Comparison of ENCODE assay signal across 18 cellular contexts in the genomic region with DNA sequence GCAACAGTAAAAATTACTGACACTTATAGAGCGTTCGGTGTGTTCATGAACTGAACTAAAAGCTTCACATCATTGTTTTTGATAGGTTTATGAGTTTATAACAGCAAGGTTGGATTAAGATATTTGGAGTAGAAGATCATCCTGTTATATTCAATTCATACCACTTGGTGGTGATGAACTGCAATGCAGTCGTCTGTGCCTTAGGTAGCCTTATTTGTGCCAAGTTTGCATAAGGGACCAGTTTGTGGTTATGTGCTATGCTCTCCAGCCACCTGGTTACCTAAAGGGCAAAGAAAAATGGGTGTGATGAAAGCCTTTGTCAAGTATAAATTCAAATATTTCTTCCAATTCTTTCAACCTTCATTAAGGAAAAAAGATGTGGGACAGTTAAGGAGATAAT.
DNase-seq lines count a peak whose midpoint lies in the region; TF ChIP-seq lines count a peak whose summit lies in the region.
"Had no signal": no experiment of that assay in that cellular context is flagged by ENCODE, and none has a peak within 500 bp of the region (broad histone marks: within the 10 kb centered on the region; RNA-seq: fewer than 3 reads in every experiment).

No MANE protein-coding gene starts in this region.

- no peaks in the 10 kb centered on the region for H3K9me3 ChIP-seq in MM.1S (replicated peaks; ENCODE audit: insufficient read depth, low read length)
- H3K9me3 ChIP-seq: BE2C had no signal

- no peaks in the 10 kb centered on the region for H3K79me2 ChIP-seq in MM.1S (ENCODE audit: low read length)

- no peaks in the 10 kb centered on the region for H3K27me3 ChIP-seq in MM.1S (replicated peaks; ENCODE audit: insufficient read depth, low read length)
- H3K27me3 ChIP-seq: BE2C, dorsolateral prefrontal cortex had no signal

- H3K9me3 Mint-ChIP-seq in type B pancreatic cell = no peaks in the 10 kb centered on the region
- H3K9me3 Mint-ChIP-seq: activated CD4-positive, alpha-beta T cell treated with anti-CD3 and anti-CD28 coated beads, Interleukin-2, amount 10 ng/mL, durations not matched to agents 24 days and 14 days; activated T-helper 1 cell treated with anti-CD3 and anti-CD28 coated beads, Interleukin-12 subunit alpha, Interleukin-12 subunit beta, Interleukin-2, Interleukin-4 antibody, amounts not matched to agents 30 ng/mL and 10 ng/mL and 1 ng/mL, durations not matched to agents 14 hours and 24 hours and 36 hours had no signal

- H3K9ac ChIP-seq in MM.1S (ENCODE audit: low read length) = no peak overlapping the region
- H3K9ac ChIP-seq: KMS-11 had no signal

- H3F3A ChIP-seq in MM.1S (ENCODE audit: insufficient read depth, low read length) = no peaks in the 10 kb centered on the region; the same call in 1 of the 2 replicates

- H3K27me3 Mint-ChIP-seq in type B pancreatic cell = no peaks in the 10 kb centered on the region
- H3K27me3 Mint-ChIP-seq: activated CD4-positive, alpha-beta T cell treated with anti-CD3 and anti-CD28 coated beads, Interleukin-2, amount 10 ng/mL, durations not matched to agents 24 days and 14 days had no signal

- no peaks in the 10 kb centered on the region for H3K36me3 Mint-ChIP-seq in type B pancreatic cell
- H3K36me3 Mint-ChIP-seq: immature natural killer cell had no signal

- no peaks in the 10 kb centered on the region for H3K36me3 ChIP-seq in MM.1S (replicated peaks; ENCODE audit: insufficient read depth, low read length)
- H3K36me3 ChIP-seq: BE2C had no signal

- peak; percentile 17 to 24 for DNase-seq in SHP77 (lab: John Stamatoyannopoulos, UW)
- DNase-seq in SHP77 treated with DMSO at 0.1 percent for 48 hours (lab: John Stamatoyannopoulos, UW) = no peak
- peak; percentile 85 for DNase-seq in MM.1S
- DNase-seq in RKO (ENCODE audit: low spot score) = peak; percentile 10
- DNase-seq in type B pancreatic cell (ENCODE audit: extremely low spot score, unreplicated experiment) = no peak
- DNase-seq in GM19240 (ENCODE audit: insufficient read length, low spot score) = no peak
- DNase-seq in NOMO-1 treated with dmso at 0.1 percent for 144 hours (lab: John Stamatoyannopoulos, UW; ENCODE audit: unreplicated experiment) = no peak
- DNase-seq in SW 1271 (lab: John Stamatoyannopoulos, UW) = no peak
- DNase-seq: activated CD4-positive, alpha-beta T cell treated with anti-CD3 and anti-CD28 coated beads, Interleukin-2, amount 10 ng/mL, durations not matched to agents 24 days and 14 days; aorta; BE2C; dorsolateral prefrontal cortex; GF-D8; immature natural killer cell; stimulated activated CD4-positive, alpha-beta T cell treated with anti-CD3 and anti-CD28 coated beads, Interleukin-2, amount 100 ng/mL, for 48 hours; stimulated activated naive CD4-positive, alpha-beta T cell had no signal

- no peak overlapping the region for H3K4me3 Mint-ChIP-seq in type B pancreatic cell
- H3K4me3 Mint-ChIP-seq: activated CD4-positive, alpha-beta T cell treated with anti-CD3 and anti-CD28 coated beads, Interleukin-2, amount 10 ng/mL, durations not matched to agents 24 days and 14 days; activated T-helper 1 cell treated with anti-CD3 and anti-CD28 coated beads, Interleukin-12 subunit alpha, Interleukin-12 subunit beta, Interleukin-2, Interleukin-4 antibody, amounts not matched to agents 30 ng/mL and 10 ng/mL and 1 ng/mL, durations not matched to agents 14 hours and 24 hours and 36 hours; immature natural killer cell had no signal

- no peaks in the 10 kb centered on the region for H3K9me2 ChIP-seq in MM.1S (replicated peaks; ENCODE audit: insufficient read depth, low read length)

- no peak overlapping the region for H3K27ac ChIP-seq in MM.1S (ENCODE audit: low read length)
- H3K27ac ChIP-seq: dorsolateral prefrontal cortex, KMS-11 had no signal

- H3K27ac Mint-ChIP-seq in type B pancreatic cell = no peak overlapping the region
- H3K27ac Mint-ChIP-seq: activated CD4-positive, alpha-beta T cell treated with anti-CD3 and anti-CD28 coated beads, Interleukin-2, amount 10 ng/mL, durations not matched to agents 24 days and 14 days; activated T-helper 1 cell treated with anti-CD3 and anti-CD28 coated beads, Interleukin-12 subunit alpha, Interleukin-12 subunit beta, Interleukin-2, Interleukin-4 antibody, amounts not matched to agents 30 ng/mL and 10 ng/mL and 1 ng/mL, durations not matched to agents 14 hours and 24 hours and 36 hours; immature natural killer cell had no signal

- no peak overlapping the region for H3K4me3 ChIP-seq in MM.1S (ENCODE audit: low read length)
- H3K4me3 ChIP-seq: dorsolateral prefrontal cortex had no signal

- TF ChIP-seq CTCF in MM.1S (IDR thresholded peaks at IDR 0.05; ENCODE audit: low read length) = peak; percentile 64
- TF ChIP-seq CTCF in type B pancreatic cell (conservative IDR thresholded peaks at IDR 0.05) = peak; percentile 42

- H2AFZ ChIP-seq in MM.1S (ENCODE audit: low read length) = no peak overlapping the region

- no peaks in the 10 kb centered on the region for H4K20me1 ChIP-seq in MM.1S (ENCODE audit: insufficient read depth, low read length)

- H3K4me1 ChIP-seq in MM.1S (ENCODE audit: low read length) = peaks cover 24% of the 10 kb centered on the region
- H3K4me1 ChIP-seq: BE2C had no signal

- H3K4me2 ChIP-seq in MM.1S (ENCODE audit: low read depth, low read length) = no peak overlapping the region
- H3K4me2 ChIP-seq: KMS-11 had no signal

- no peaks in the 10 kb centered on the region for H3K4me1 Mint-ChIP-seq in type B pancreatic cell (ENCODE audit: unreplicated experiment)
- H3K4me1 Mint-ChIP-seq: activated CD4-positive, alpha-beta T cell treated with anti-CD3 and anti-CD28 coated beads, Interleukin-2, amount 10 ng/mL, durations not matched to agents 24 days and 14 days; immature natural killer cell had no signal

Comparison
In these comparisons a context has a peak if more than half of its experiments do, and no peak if none do; other contexts are left out.
1. DNase-seq: peak in SHP77 (2 of 2), MM.1S (single experiment) and RKO (single experiment); none in SHP77 treated with DMSO at 0.1 percent for 48 hours (single experiment), type B pancreatic cell (single experiment), GM19240 (single experiment), NOMO-1 treated with dmso at 0.1 percent for 144 hours (single experiment) and SW 1271 (0 of 2).